Comparison of ENCODE assay signal across 8 cellular contexts in genomic region chr3:47803478-47804025, GRCh38. TPM values are rescaled to one million over a fixed set of nuclear protein-coding genes. Genes with fewer than 3 reads are reported as not detected.
DNase-seq lines count a peak whose midpoint lies in the region; ATAC-seq and TF ChIP-seq lines count a peak whose summit lies in the region.

No MANE protein-coding gene starts in this region.

- TF ChIP-seq CTCF in heart right ventricle (IDR thresholded peaks at IDR 0.05) = no peak
- TF ChIP-seq CTCF in activated CD8-positive, alpha-beta T cell treated with anti-CD3 and anti-CD28 coated beads for 36 hours (IDR thresholded peaks at IDR 0.05) = no peak

- CTCF ChIA-PET in activated CD8-positive, alpha-beta T cell treated with anti-CD3 and anti-CD28 coated beads for 36 hours (lab: Charles Lee) = interaction anchor here (1.3 to 2.9 kb wide), 5 partner anchors 12 to 282 kb away, joined by 3 to 25 read pairs (median 3); no protein-coding TSS in a partner anchor

- intact Hi-C loops in heart right ventricle (cut with DNase I) = loop anchor here in 1 of 10 donors (5.0 kb wide), 1 partner anchor 291 kb away; the partner anchor contains the start of gene ELP6
- intact Hi-C loops in left cardiac atrium (cut with DNase I) = no loop called here
- intact Hi-C loops in activated CD8-positive, alpha-beta T cell treated with anti-CD3 and anti-CD28 coated beads for 36 hours (cut with micrococcal nuclease) = no loop called here

- DNase-seq in heart right ventricle = no peak
- no peak for DNase-seq in left cardiac atrium
- peak; percentile 10 for DNase-seq in activated CD8-positive, alpha-beta T cell treated with anti-CD3 and anti-CD28 coated beads for 36 hours
- no peak for DNase-seq in C1 segment of cervical spinal cord (lab: John Stamatoyannopoulos, UW)

- H3K27me3 Mint-ChIP-seq in activated CD8-positive, alpha-beta T cell treated with anti-CD3 and anti-CD28 coated beads for 36 hours = no peaks in the 10 kb centered on the region

- peak overlapping the region; percentile 98 for H3K27ac Mint-ChIP-seq in activated CD8-positive, alpha-beta T cell treated with anti-CD3 and anti-CD28 coated beads for 36 hours

- H3K27ac ChIP-seq in heart right ventricle = peak overlapping the region; percentile 89 to 99 (median 98)
- H3K27ac ChIP-seq in iPS-18a (ENCODE audit: low read length) = peak overlapping the region; percentile 94
- H3K27ac ChIP-seq in subcutaneous abdominal adipose tissue (ENCODE audit: low read depth, low read length) = peak overlapping the region; percentile 99

- H3K4me3 Mint-ChIP-seq in activated CD8-positive, alpha-beta T cell treated with anti-CD3 and anti-CD28 coated beads for 36 hours = peak overlapping the region; percentile 97

- H3K4me1 ChIP-seq in heart right ventricle (peaks cover 6 to 27% (median 22%) of the 10 kb centered on the region in 9 donors), iPS-18a (ENCODE audit: control insufficient read depth, low read depth, low read length) (no peaks in the 10 kb centered on the region), subcutaneous abdominal adipose tissue (ENCODE audit: control insufficient read depth in 5 of 5, insufficient read depth in 5 of 5, low read length in 5 of 5) (peaks cover 4 to 18% (median 11%) of the 10 kb centered on the region in 5 donors)

- H3K36me3 ChIP-seq in heart right ventricle (peaks cover 0 to 35% (median 7%) of the 10 kb centered on the region in 9 donors), iPS-18a (ENCODE audit: control insufficient read depth, low read depth, low read length) (peaks cover 9% of the 10 kb centered on the region), subcutaneous abdominal adipose tissue (ENCODE audit: control insufficient read depth in 5 of 5, insufficient read depth in 5 of 5, low read length in 5 of 5) (peaks cover 0 to 7% (median 2%) of the 10 kb centered on the region in 5 donors)

- 0% methylated on average over 20 of the region's 20 CpGs for WGBS in heart right ventricle, 2 donors

- H3K4me1 Mint-ChIP-seq in activated CD8-positive, alpha-beta T cell treated with anti-CD3 and anti-CD28 coated beads for 36 hours (ENCODE audit: low read depth) = peaks cover 20% of the 10 kb centered on the region

- H3K4me3 ChIP-seq in heart right ventricle = peak overlapping the region; percentile 63 to 96 (median 86)
- H3K4me3 ChIP-seq in iPS-18a (ENCODE audit: low read length) = peak overlapping the region; percentile 96
- peak overlapping the region; percentile 80 to 92 (median 85) for H3K4me3 ChIP-seq in subcutaneous abdominal adipose tissue (ENCODE audit: low read depth in 1 of 5, low read length in 5 of 5)

- H3K9ac ChIP-seq in iPS-18a (ENCODE audit: low read length) (peak overlapping the region; percentile 98), subcutaneous abdominal adipose tissue (ENCODE audit: low read length in 5 of 5) (peak overlapping the region; percentile 88 to 99 (median 96))

- ATAC-seq in heart right ventricle = no peak
- no peak for ATAC-seq in left cardiac atrium
- ATAC-seq in activated CD8-positive, alpha-beta T cell treated with anti-CD3 and anti-CD28 coated beads for 36 hours = no peak
- ATAC-seq in GM21528 (IDR thresholded peaks at IDR 0.05; ENCODE audit: low FRiP score, unreplicated experiment) = no peak
- no peak for ATAC-seq in HG02981 (IDR thresholded peaks at IDR 0.05; ENCODE audit: unreplicated experiment)

- H3K27me3 ChIP-seq in heart right ventricle = no peaks in the 10 kb centered on the region
- H3K27me3 ChIP-seq in iPS-18a (ENCODE audit: control insufficient read depth, insufficient read depth, low read length) = no peaks in the 10 kb centered on the region
- H3K27me3 ChIP-seq in subcutaneous abdominal adipose tissue (ENCODE audit: control insufficient read depth in 5 of 5, insufficient read depth in 4 of 5, low read length in 5 of 5) = no peaks in the 10 kb centered on the region

- POLR2A ChIA-PET in activated CD8-positive, alpha-beta T cell treated with anti-CD3 and anti-CD28 coated beads for 36 hours (lab: Charles Lee) = interaction anchor here (0.9 to 1.6 kb wide), 3 partner anchors 13 to 22 kb away, joined by 3 to 4 read pairs (median 3); no protein-coding TSS in a partner anchor

- H3K9me3 ChIP-seq in heart right ventricle (no peaks in the 10 kb centered on the region), iPS-18a (ENCODE audit: control insufficient read depth, low read depth, low read length) (no peaks in the 10 kb centered on the region), subcutaneous abdominal adipose tissue (ENCODE audit: control insufficient read depth in 5 of 5, low read length in 5 of 5) (no peaks in the 10 kb centered on the region)

- H3K9me3 Mint-ChIP-seq in activated CD8-positive, alpha-beta T cell treated with anti-CD3 and anti-CD28 coated beads for 36 hours = no peaks in the 10 kb centered on the region

- peaks cover 2% of the 10 kb centered on the region for H3K36me3 Mint-ChIP-seq in activated CD8-positive, alpha-beta T cell treated with anti-CD3 and anti-CD28 coated beads for 36 hours (ENCODE audit: low read depth)

RNA-seq across cellular contexts. Expression of gene DHX30, which starts 0.6 kb away (rescaled TPM):
- total RNA-seq in heart right ventricle = 10 to 100 TPM; 39.1 to 56.4 (median 45.3) TPM
- polyA plus RNA-seq in heart right ventricle = 10 to 100 TPM; 31.2 to 42.7 TPM
- 10 to 100 TPM; 39.7 to 50.5 TPM for total RNA-seq in left cardiac atrium
- 10 to 100 TPM; 81.5 to 84.2 TPM for total RNA-seq in activated CD8-positive, alpha-beta T cell treated with anti-CD3 and anti-CD28 coated beads for 36 hours

RNA-seq across cellular contexts. Expression of gene SMARCC1, which starts 21.9 kb away (rescaled TPM):
- total RNA-seq in heart right ventricle (10 to 100 TPM; 22.5 to 34.9 (median 24.6) TPM), left cardiac atrium (10 to 100 TPM; 28.0 to 29.9 TPM)
- polyA plus RNA-seq in heart right ventricle = 1 to 10 TPM; 6.4 to 8.0 TPM
- 100 to 1,000 TPM; 106 to 113 TPM for total RNA-seq in activated CD8-positive, alpha-beta T cell treated with anti-CD3 and anti-CD28 coated beads for 36 hours
